7 cellular contexts compared by ENCODE assay signal in genomic region chr20:63441777-63442493, GRCh38. TPM values are rescaled to one million over a fixed set of nuclear protein-coding genes. Genes with fewer than 3 reads are reported as not detected.
DNase-seq lines count a peak whose midpoint lies in the region; ATAC-seq and TF ChIP-seq lines count a peak whose summit lies in the region.

No MANE protein-coding gene starts in this region.

- peaks cover 20% of the 10 kb centered on the region for H3K36me3 Mint-ChIP-seq in central memory CD8-positive, alpha-beta T cell (ENCODE audit: insufficient read depth)

- H3K4me3 Mint-ChIP-seq in central memory CD8-positive, alpha-beta T cell = peak overlapping the region; percentile 51

- H3K4me1 Mint-ChIP-seq in central memory CD8-positive, alpha-beta T cell = peaks cover 15% of the 10 kb centered on the region

- peak overlapping the region; percentile 74 for H3K27ac Mint-ChIP-seq in central memory CD8-positive, alpha-beta T cell (ENCODE audit: low read depth)

- peak; percentile 57 for ATAC-seq in central memory CD8-positive, alpha-beta T cell (replicated peaks; ENCODE audit: extremely low read depth, poor library complexity, severe bottlenecking)
- no peak for ATAC-seq in HG03342 (IDR thresholded peaks at IDR 0.05; ENCODE audit: unreplicated experiment)

- peak; percentile 71 for TF ChIP-seq CTCF in GM10266 (IDR thresholded peaks at IDR 0.05; ENCODE audit: control insufficient read depth, insufficient read depth, low read depth, missing control alignments)

- H3K9me3 Mint-ChIP-seq in central memory CD8-positive, alpha-beta T cell = peaks cover 14% of the 10 kb centered on the region

- no peak overlapping the region for H3K27ac ChIP-seq in substantia nigra (ENCODE audit: low read depth, low read length, poor library complexity, severe bottlenecking)

- peak; percentile 82 for DNase-seq in GM10266 (ENCODE audit: extremely low spot score)
- DNase-seq in M059J (ENCODE audit: low read depth) = peak; percentile 54
- peak; percentile 22 to 35 (median 26) for DNase-seq in activated CD4-positive, CD25-positive, alpha-beta regulatory T cell (lab: John Stamatoyannopoulos, UW)
- peak; percentile 23 to 49 for DNase-seq in central memory CD8-positive, alpha-beta T cell (ENCODE audit: low spot score in 2 of 2)
- peak; percentile 47 for DNase-seq in mucosa of gallbladder (ENCODE audit: low spot score)
- DNase-seq in substantia nigra (lab: John Stamatoyannopoulos, UW) = peak in 28 of 49 donors; percentile 1 to 78 (median 24)

- peaks cover 10% of the 10 kb centered on the region for H3K27me3 Mint-ChIP-seq in central memory CD8-positive, alpha-beta T cell

RNA-seq across cellular contexts. Expression of gene KCNQ2, which starts 30.5 kb away (rescaled TPM):
- total RNA-seq in M059J (2014; rRNA removed; shearing (Covaris generic)) = not detected in 2 replicates
- total RNA-seq in mucosa of gallbladder = 0.46 TPM

RNA-seq across cellular contexts. Expression of gene EEF1A2, which starts 56.9 kb away (rescaled TPM):
- 154 and 260 TPM in 2 replicates for total RNA-seq in M059J (2014; rRNA removed; shearing (Covaris generic))
- 56.3 TPM for total RNA-seq in mucosa of gallbladder

Comparison
In these comparisons a context has a peak if more than half of its experiments do, and no peak if none do; other contexts are left out.
1. DNase-seq: peak in every context shown above with its lines; median percentile 82 in GM10266; 54 in M059J; 47 in mucosa of gallbladder; 36 in central memory CD8-positive, alpha-beta T cell; 26 in activated CD4-positive, CD25-positive, alpha-beta regulatory T cell; 24 in substantia nigra.